ENCODE assay signal across 22 cellular contexts in the genomic region with DNA sequence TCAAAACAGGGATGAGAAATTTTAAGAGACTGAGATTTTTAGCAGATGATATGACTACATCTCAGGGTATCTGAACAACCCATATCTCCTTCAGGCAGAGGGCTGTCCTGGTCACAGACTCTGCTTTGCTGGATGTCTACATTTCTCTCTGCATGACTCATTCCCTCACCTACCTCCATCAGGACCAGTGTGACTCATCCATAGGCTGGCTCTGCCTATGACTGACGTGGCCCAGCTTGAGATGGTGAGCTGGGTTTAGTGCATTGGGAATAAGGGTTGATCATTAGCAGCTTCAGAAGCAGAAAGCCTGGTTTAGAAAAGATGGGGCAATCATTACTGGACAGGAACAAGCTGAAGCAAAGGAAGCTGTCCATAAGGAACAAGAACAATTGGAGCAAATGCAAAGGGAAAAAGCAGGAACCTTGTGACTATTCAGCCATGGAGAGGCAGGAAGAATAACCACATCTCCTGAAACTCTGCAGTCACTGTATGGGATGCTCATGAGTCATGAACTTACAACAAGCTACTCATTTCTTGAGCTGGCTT.
A peak's percentile ranks its signal among the peaks of the same experiment; 100 is the strongest.
DNase-seq lines count a peak whose midpoint lies in the region; TF ChIP-seq lines count a peak whose summit lies in the region.
"Had no signal": no experiment of that assay in that cellular context is flagged by ENCODE, and none has a peak within 500 bp of the region (broad histone marks: within the 10 kb centered on the region; RNA-seq: fewer than 3 reads in every experiment).

No MANE protein-coding gene starts in this region.

- no peak overlapping the region for H2BK15ac ChIP-seq in mesenchymal stem cell (ENCODE audit: low read depth, poor library complexity, severe bottlenecking)

- no peak overlapping the region for H2AK5ac ChIP-seq in mesenchymal stem cell (ENCODE audit: low read length, severe bottlenecking)

- H3K9me3 ChIP-seq in mesenchymal stem cell (ENCODE audit: control insufficient read depth, low read length), result peaks cover 17% of the 10 kb centered on the region
- H3K9me3 ChIP-seq: psoas muscle had no signal

- H3K4me1 ChIP-seq in mesenchymal stem cell (ENCODE audit: control insufficient read depth, insufficient read depth, low read depth, low read length), result no peaks in the 10 kb centered on the region
- H3K4me1 ChIP-seq: psoas muscle, SJCRH30 had no signal

- H2BK5ac ChIP-seq in mesenchymal stem cell (ENCODE audit: low read depth, low read length, poor library complexity, severe bottlenecking), result no peak overlapping the region

- H3K18ac ChIP-seq in mesenchymal stem cell (ENCODE audit: low read depth in 1 of 2, low read length in 2 of 2), result no peak overlapping the region

- no peak overlapping the region for H3K4me2 ChIP-seq in mesenchymal stem cell (ENCODE audit: low read length, poor library complexity, severe bottlenecking)

- H3K9ac ChIP-seq in mesenchymal stem cell (ENCODE audit: low read length), result no peak overlapping the region

- no peak overlapping the region for H3K23ac ChIP-seq in mesenchymal stem cell (ENCODE audit: low read length in 2 of 2)

- H3K27me3 ChIP-seq in mesenchymal stem cell (ENCODE audit: control insufficient read depth in 1 of 2, insufficient read depth in 1 of 2, low read length in 2 of 2), result no peaks in the 10 kb centered on the region
- H3K27me3 ChIP-seq: SJCRH30 had no signal

- H4K8ac ChIP-seq in mesenchymal stem cell (ENCODE audit: low read length), result peak overlapping the region; percentile 15

- no peak overlapping the region for H3K27ac ChIP-seq in mesenchymal stem cell (ENCODE audit: low read length, poor library complexity, severe bottlenecking)
- H3K27ac ChIP-seq: HL-60, psoas muscle, SJCRH30 had no signal

- no peaks in the 10 kb centered on the region for H3K79me1 ChIP-seq in mesenchymal stem cell (replicated peaks; ENCODE audit: low read length, poor library complexity, severe bottlenecking)

- no peaks in the 10 kb centered on the region for H3K36me3 ChIP-seq in mesenchymal stem cell (ENCODE audit: control insufficient read depth in 1 of 2, insufficient read depth in 2 of 2, low read depth in 1 of 2, low read length in 2 of 2)
- H3K36me3 ChIP-seq: SJCRH30 had no signal

- no peak overlapping the region for H3K27ac Mint-ChIP-seq in type B pancreatic cell
- H3K27ac Mint-ChIP-seq in activated T-cell treated with anti-CD3 and anti-CD28 coated beads, Interleukin-2, amount 50 U/mL, for 24 hours, result no peak overlapping the region
- H3K27ac Mint-ChIP-seq: activated CD4-positive, alpha-beta T cell treated with anti-CD3 and anti-CD28 coated beads, Interleukin-2, amount 10 ng/mL, durations not matched to agents 24 days and 14 days; activated naive CD4-positive, alpha-beta T cell treated with anti-CD3 and anti-CD28 coated beads, Interleukin-2, amount 10 ng/mL, durations not matched to agents 7 days and 5 days; CD4-positive, CD25-positive, alpha-beta regulatory T cell; endodermal cell; T-helper 1 cell treated with Interleukin-12 subunit alpha and Interleukin-12 subunit beta and Interleukin-4 antibody, amounts not matched to agents 30 μg/mL and 1 μg/mL, for 36 hours had no signal

- H3K36me3 Mint-ChIP-seq in type B pancreatic cell, result no peaks in the 10 kb centered on the region
- H3K36me3 Mint-ChIP-seq in activated T-cell treated with anti-CD3 and anti-CD28 coated beads, Interleukin-2, amount 50 U/mL, for 24 hours (ENCODE audit: low read depth), result no peaks in the 10 kb centered on the region
- H3K36me3 Mint-ChIP-seq: activated naive CD4-positive, alpha-beta T cell treated with anti-CD3 and anti-CD28 coated beads, Interleukin-2, amount 10 ng/mL, durations not matched to agents 7 days and 5 days; CD4-positive, CD25-positive, alpha-beta regulatory T cell had no signal

- DNase-seq in Caki2 (ENCODE audit: low read depth), result peak; percentile 70
- peak; percentile 49 for DNase-seq in HT1080 (ENCODE audit: low read depth)
- peak; percentile 4 for DNase-seq in SK-MEL-5 (ENCODE audit: low read depth, low spot score)
- DNase-seq in mesenchymal stem cell, result no peak
- no peak for DNase-seq in G401 (ENCODE audit: low spot score)
- DNase-seq in type B pancreatic cell (ENCODE audit: extremely low spot score, unreplicated experiment), result no peak
- DNase-seq in activated T-cell treated with anti-CD3 and anti-CD28 coated beads, Interleukin-2, amount 50 U/mL, for 24 hours, result no peak
- DNase-seq: activated CD4-positive, alpha-beta T cell treated with anti-CD3 and anti-CD28 coated beads, Interleukin-2, amount 10 ng/mL, durations not matched to agents 24 days and 14 days; activated naive CD4-positive, alpha-beta T cell treated with anti-CD3 and anti-CD28 coated beads, Interleukin-2, amount 10 ng/mL, durations not matched to agents 7 days and 5 days; CD4-positive, CD25-positive, alpha-beta regulatory T cell; endodermal cell; GDM1; IMR-90; kidney; NCI-H2029 treated with DMSO at 0.1 percent for 48 hours; NCI-H2227 treated with DMSO at 0.1 percent for 48 hours; NCI-H774; psoas muscle; SJCRH30; substantia nigra had no signal

- 0% methylated on average over 1 of the region's 1 CpG for WGBS in mesenchymal stem cell

- no peak overlapping the region for H2BK120ac ChIP-seq in mesenchymal stem cell (ENCODE audit: low read depth, low read length)

- H4K91ac ChIP-seq in mesenchymal stem cell (ENCODE audit: low read length), result no peak overlapping the region

- no peak overlapping the region for H2BK12ac ChIP-seq in mesenchymal stem cell (ENCODE audit: low read length in 2 of 2)

- no peak overlapping the region for H3K4me3 ChIP-seq in mesenchymal stem cell (ENCODE audit: insufficient read depth in 1 of 2, low read depth in 1 of 2, low read length in 2 of 2)
- H3K4me3 ChIP-seq: psoas muscle, SJCRH30 had no signal

- H3K27me3 Mint-ChIP-seq in type B pancreatic cell, result no peaks in the 10 kb centered on the region
- H3K27me3 Mint-ChIP-seq in activated T-cell treated with anti-CD3 and anti-CD28 coated beads, Interleukin-2, amount 50 U/mL, for 24 hours, result no peaks in the 10 kb centered on the region
- H3K27me3 Mint-ChIP-seq: activated CD4-positive, alpha-beta T cell treated with anti-CD3 and anti-CD28 coated beads, Interleukin-2, amount 10 ng/mL, durations not matched to agents 24 days and 14 days; activated naive CD4-positive, alpha-beta T cell treated with anti-CD3 and anti-CD28 coated beads, Interleukin-2, amount 10 ng/mL, durations not matched to agents 7 days and 5 days; CD4-positive, CD25-positive, alpha-beta regulatory T cell had no signal

- H3K4ac ChIP-seq in mesenchymal stem cell (ENCODE audit: low read depth in 1 of 2, low read length in 2 of 2), result no peak overlapping the region

- no peak overlapping the region for H3K4me3 Mint-ChIP-seq in type B pancreatic cell
- no peak overlapping the region for H3K4me3 Mint-ChIP-seq in activated T-cell treated with anti-CD3 and anti-CD28 coated beads, Interleukin-2, amount 50 U/mL, for 24 hours
- H3K4me3 Mint-ChIP-seq: activated CD4-positive, alpha-beta T cell treated with anti-CD3 and anti-CD28 coated beads, Interleukin-2, amount 10 ng/mL, durations not matched to agents 24 days and 14 days; activated naive CD4-positive, alpha-beta T cell treated with anti-CD3 and anti-CD28 coated beads, Interleukin-2, amount 10 ng/mL, durations not matched to agents 7 days and 5 days; CD4-positive, CD25-positive, alpha-beta regulatory T cell; endodermal cell; T-helper 1 cell treated with Interleukin-12 subunit alpha and Interleukin-12 subunit beta and Interleukin-4 antibody, amounts not matched to agents 30 μg/mL and 1 μg/mL, for 36 hours had no signal

- no peak for TF ChIP-seq CTCF in type B pancreatic cell (conservative IDR thresholded peaks at IDR 0.05)

- H3K4me1 Mint-ChIP-seq in type B pancreatic cell (ENCODE audit: unreplicated experiment), result no peaks in the 10 kb centered on the region
- no peaks in the 10 kb centered on the region for H3K4me1 Mint-ChIP-seq in activated T-cell treated with anti-CD3 and anti-CD28 coated beads, Interleukin-2, amount 50 U/mL, for 24 hours (ENCODE audit: low read depth)
- H3K4me1 Mint-ChIP-seq: activated CD4-positive, alpha-beta T cell treated with anti-CD3 and anti-CD28 coated beads, Interleukin-2, amount 10 ng/mL, durations not matched to agents 24 days and 14 days; activated naive CD4-positive, alpha-beta T cell treated with anti-CD3 and anti-CD28 coated beads, Interleukin-2, amount 10 ng/mL, durations not matched to agents 7 days and 5 days; CD4-positive, CD25-positive, alpha-beta regulatory T cell; endodermal cell had no signal

- in situ Hi-C loops in Caki2 (cut with HindIII; ENCODE audit: low pct_unique_long_range_greater_than_20kb, low sequenced_read_pairs) (no loop called here), SK-MEL-5 (cut with HindIII; ENCODE audit: low pct_unique_long_range_greater_than_20kb, low sequenced_read_pairs) (no loop called here), G401 (cut with HindIII; ENCODE audit: low sequenced_read_pairs) (no loop called here)

- no peak overlapping the region for H2AFZ ChIP-seq in mesenchymal stem cell (ENCODE audit: low read depth, low read length)

- peaks cover 10% of the 10 kb centered on the region for H3K9me3 Mint-ChIP-seq in type B pancreatic cell
- peaks cover 22% of the 10 kb centered on the region for H3K9me3 Mint-ChIP-seq in activated T-cell treated with anti-CD3 and anti-CD28 coated beads, Interleukin-2, amount 50 U/mL, for 24 hours

- H3K14ac ChIP-seq in mesenchymal stem cell (ENCODE audit: low read length in 2 of 2), result no peak overlapping the region

Comparison
In these comparisons a context has a peak if more than half of its experiments do, and no peak if none do; other contexts are left out.
1. DNase-seq: peak in Caki2 (single experiment), HT1080 (single experiment) and SK-MEL-5 (single experiment); none in mesenchymal stem cell (single experiment), G401 (single experiment), type B pancreatic cell (single experiment) and activated T-cell treated with anti-CD3 and anti-CD28 coated beads, Interleukin-2, amount 50 U/mL, for 24 hours (single experiment).